In the genomic region with DNA sequence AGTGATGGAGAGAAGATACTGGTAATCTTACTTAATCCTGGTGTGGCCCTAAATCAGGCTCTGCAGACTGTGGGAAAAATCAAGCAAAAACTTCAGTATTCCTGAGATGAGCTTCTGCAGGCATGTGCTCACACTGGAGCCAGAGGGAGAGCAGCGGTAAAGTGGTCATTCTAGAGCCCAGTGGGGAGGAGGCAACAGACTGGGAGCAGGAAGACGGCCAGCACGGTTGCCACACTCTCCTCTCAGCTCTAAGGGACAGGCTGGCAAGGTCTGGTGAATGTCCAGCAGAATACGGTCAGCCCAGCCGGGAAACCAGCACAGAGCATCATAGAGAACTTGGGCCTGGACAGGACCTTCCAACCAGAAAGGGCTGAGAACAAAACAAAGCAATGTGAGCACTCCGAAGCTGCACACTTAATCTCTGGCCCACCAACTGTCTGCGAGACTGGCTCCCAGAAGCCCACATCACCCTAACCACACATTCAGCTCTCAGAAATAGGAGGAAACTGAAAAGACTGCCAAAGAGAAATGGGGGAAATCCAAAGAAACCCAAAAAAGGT, we compare ENCODE assay signal across 33 cellular contexts. TPM values are rescaled to one million over a fixed set of nuclear protein-coding genes. Genes with fewer than 3 reads are reported as not detected.
A peak's percentile ranks its signal among the peaks of the same experiment; 100 is the strongest.
DNase-seq lines count a peak whose midpoint lies in the region; ATAC-seq and TF ChIP-seq lines count a peak whose summit lies in the region.
"Had no signal": no experiment of that assay in that cellular context is flagged by ENCODE, and none has a peak within 500 bp of the region (broad histone marks: within the 10 kb centered on the region; RNA-seq: fewer than 3 reads in every experiment).

No MANE protein-coding gene starts in this region.

- H3K36me3 Mint-ChIP-seq in T-helper 2 cell treated with Interferon-gamma antibody and Interleukin-4, amounts not matched to agents 5 μg/mL and 100 μg/mL, for 36 hours (ENCODE audit: low read depth) = no peaks in the 10 kb centered on the region
- peaks cover 3% of the 10 kb centered on the region for H3K36me3 Mint-ChIP-seq in effector memory CD8-positive, alpha-beta T cell (ENCODE audit: insufficient read depth)

- H3K4ac ChIP-seq in mesenchymal stem cell (ENCODE audit: low read depth in 1 of 2, low read length in 2 of 2) = no peak overlapping the region

- H3K9me3 ChIP-seq in KOPT-K1 (ENCODE audit: insufficient read depth, low read length, poor library complexity, severe bottlenecking) = no peaks in the 10 kb centered on the region
- H3K9me3 ChIP-seq in mesenchymal stem cell (ENCODE audit: control insufficient read depth, low read length) = no peaks in the 10 kb centered on the region
- H3K9me3 ChIP-seq in skeletal muscle satellite cell (replicated peaks; ENCODE audit: low read length) = no peaks in the 10 kb centered on the region
- H3K9me3 ChIP-seq: left lung, SK-N-SH, testis had no signal

- H2AK5ac ChIP-seq in mesenchymal stem cell (ENCODE audit: low read length, severe bottlenecking) = peak overlapping the region; percentile 17

- ATAC-seq in GM19328 (IDR thresholded peaks at IDR 0.05; ENCODE audit: unreplicated experiment) (no peak), GM18907 (IDR thresholded peaks at IDR 0.05; ENCODE audit: unreplicated experiment) (no peak)
- ATAC-seq in effector memory CD8-positive, alpha-beta T cell (replicated peaks) = no peak
- ATAC-seq: activated CD8-positive, alpha-beta memory T cell treated with anti-CD3 and anti-CD28 coated beads, Interleukin-2, amount 10 ng/mL, durations not matched to agents 7 days and 5 days; K562; left lung had no signal

- H2AFZ ChIP-seq in mesenchymal stem cell (ENCODE audit: low read depth, low read length) = no peak overlapping the region
- H2AFZ ChIP-seq: hepatocyte, neural progenitor cell had no signal

- H2BK12ac ChIP-seq in mesenchymal stem cell (ENCODE audit: low read length in 2 of 2) = no peak overlapping the region

- H3K4me2 ChIP-seq in mesenchymal stem cell (ENCODE audit: low read length, poor library complexity, severe bottlenecking) = no peak overlapping the region
- H3K4me2 ChIP-seq in skeletal muscle satellite cell (ENCODE audit: low read length) = peak overlapping the region; percentile 16
- H3K4me2 ChIP-seq: hepatocyte, neural progenitor cell, SK-N-SH, smooth muscle cell had no signal

- peaks cover 31% of the 10 kb centered on the region for H3K79me1 ChIP-seq in mesenchymal stem cell (replicated peaks; ENCODE audit: low read length, poor library complexity, severe bottlenecking)

- no peak for TF ChIP-seq CTCF in fibroblast of the aortic adventitia (IDR thresholded peaks at IDR 0.05; ENCODE audit: insufficient read depth, low read length)

- no peak overlapping the region for H3K4me3 Mint-ChIP-seq in T-helper 2 cell treated with Interferon-gamma antibody and Interleukin-4, amounts not matched to agents 5 μg/mL and 100 μg/mL, for 36 hours
- no peak overlapping the region for H3K4me3 Mint-ChIP-seq in effector memory CD8-positive, alpha-beta T cell
- H3K4me3 Mint-ChIP-seq: activated CD8-positive, alpha-beta memory T cell treated with anti-CD3 and anti-CD28 coated beads, Interleukin-2, amount 10 ng/mL, durations not matched to agents 7 days and 5 days; activated naive CD4-positive, alpha-beta T cell treated with anti-CD3 and anti-CD28 coated beads, Interleukin-2, amount 10 ng/mL, durations not matched to agents 7 days and 5 days; activated T-helper 1 cell treated with anti-CD3 and anti-CD28 coated beads, Interleukin-12 subunit alpha, Interleukin-12 subunit beta, Interleukin-2, Interleukin-4 antibody, amounts not matched to agents 30 ng/mL and 10 ng/mL and 1 ng/mL, durations not matched to agents 14 hours and 24 hours and 36 hours; CD4-positive, alpha-beta T cell; neural progenitor cell had no signal

- no peak overlapping the region for H3K27ac Mint-ChIP-seq in T-helper 2 cell treated with Interferon-gamma antibody and Interleukin-4, amounts not matched to agents 5 μg/mL and 100 μg/mL, for 36 hours
- H3K27ac Mint-ChIP-seq in effector memory CD8-positive, alpha-beta T cell = no peak overlapping the region
- H3K27ac Mint-ChIP-seq: activated CD8-positive, alpha-beta memory T cell treated with anti-CD3 and anti-CD28 coated beads, Interleukin-2, amount 10 ng/mL, durations not matched to agents 7 days and 5 days; activated naive CD4-positive, alpha-beta T cell treated with anti-CD3 and anti-CD28 coated beads, Interleukin-2, amount 10 ng/mL, durations not matched to agents 7 days and 5 days; activated T-helper 1 cell treated with anti-CD3 and anti-CD28 coated beads, Interleukin-12 subunit alpha, Interleukin-12 subunit beta, Interleukin-2, Interleukin-4 antibody, amounts not matched to agents 30 ng/mL and 10 ng/mL and 1 ng/mL, durations not matched to agents 14 hours and 24 hours and 36 hours; CD4-positive, alpha-beta T cell; neural progenitor cell; progenitor cell of endocrine pancreas had no signal

- H3K27me3 ChIP-seq in mesenchymal stem cell (ENCODE audit: control insufficient read depth in 1 of 2, insufficient read depth in 1 of 2, low read length in 2 of 2) (no peaks in the 10 kb centered on the region), skeletal muscle satellite cell (ENCODE audit: control insufficient read depth, insufficient read depth, low read length) (no peaks in the 10 kb centered on the region)
- H3K27me3 ChIP-seq: cardiac muscle cell, dorsolateral prefrontal cortex, hepatocyte, left lung, neural progenitor cell, testis had no signal

- no peak overlapping the region for H3K14ac ChIP-seq in mesenchymal stem cell (ENCODE audit: low read length in 2 of 2)

- H4K8ac ChIP-seq in mesenchymal stem cell (ENCODE audit: low read length) = no peak overlapping the region

- H3K4me1 Mint-ChIP-seq in T-helper 2 cell treated with Interferon-gamma antibody and Interleukin-4, amounts not matched to agents 5 μg/mL and 100 μg/mL, for 36 hours (ENCODE audit: low read depth) = no peaks in the 10 kb centered on the region
- H3K4me1 Mint-ChIP-seq in effector memory CD8-positive, alpha-beta T cell (ENCODE audit: low read depth in 2 of 2) = peaks cover 25 to 38% of the 10 kb centered on the region in 2 donors
- H3K4me1 Mint-ChIP-seq: activated CD8-positive, alpha-beta memory T cell treated with anti-CD3 and anti-CD28 coated beads, Interleukin-2, amount 10 ng/mL, durations not matched to agents 7 days and 5 days; activated naive CD4-positive, alpha-beta T cell treated with anti-CD3 and anti-CD28 coated beads, Interleukin-2, amount 10 ng/mL, durations not matched to agents 7 days and 5 days had no signal

- 89% methylated on average over 5 of the region's 7 CpGs for WGBS in mesenchymal stem cell

- no peak overlapping the region for H3K18ac ChIP-seq in mesenchymal stem cell (ENCODE audit: low read depth in 1 of 2, low read length in 2 of 2)

- no peak overlapping the region for H3K4me3 ChIP-seq in fibroblast of the aortic adventitia (ENCODE audit: low read depth, low read length)
- H3K4me3 ChIP-seq in mesenchymal stem cell (ENCODE audit: insufficient read depth in 1 of 2, low read depth in 1 of 2, low read length in 2 of 2) = no peak overlapping the region
- no peak overlapping the region for H3K4me3 ChIP-seq in skeletal muscle satellite cell (ENCODE audit: low read length)
- H3K4me3 ChIP-seq: cardiac muscle cell, dorsolateral prefrontal cortex, hepatocyte, K562, left lung, neural progenitor cell, smooth muscle cell, testis had no signal

- H2BK120ac ChIP-seq in mesenchymal stem cell (ENCODE audit: low read depth, low read length) = no peak overlapping the region

- DNase-seq in fibroblast of the aortic adventitia (ENCODE audit: low read depth) = peak; percentile 59
- no peak for DNase-seq in mesenchymal stem cell
- DNase-seq in T-helper 2 cell treated with Interferon-gamma antibody and Interleukin-4, amounts not matched to agents 5 μg/mL and 100 μg/mL, for 36 hours (ENCODE audit: low spot score) = no peak
- no peak for DNase-seq in effector memory CD8-positive, alpha-beta T cell
- DNase-seq: activated CD4-positive, alpha-beta T cell treated with anti-CD3 and anti-CD28 coated beads, Interleukin-2, amount 50 U/mL, for 1 hour; activated CD8-positive, alpha-beta memory T cell treated with anti-CD3 and anti-CD28 coated beads, Interleukin-2, amount 10 ng/mL, durations not matched to agents 7 days and 5 days; activated naive CD4-positive, alpha-beta T cell treated with anti-CD3 and anti-CD28 coated beads, Interleukin-2, amount 10 ng/mL, durations not matched to agents 7 days and 5 days; CD4-positive, alpha-beta T cell; foreskin fibroblast; left lung; MM.1S; NCI-H1417; NCI-H2081; NCI-H226; NCI-H774; SK-N-SH; stimulated activated CD4-positive, alpha-beta T cell treated with anti-CD3 and anti-CD28 coated beads, Interleukin-2, amount 100 ng/mL, for 24 hours; T-helper 2 cell; testis had no signal

- H3K36me3 ChIP-seq in KOPT-K1 (ENCODE audit: insufficient read depth, low read length) (no peaks in the 10 kb centered on the region), mesenchymal stem cell (ENCODE audit: control insufficient read depth in 1 of 2, insufficient read depth in 2 of 2, low read depth in 1 of 2, low read length in 2 of 2) (no peaks in the 10 kb centered on the region), skeletal muscle satellite cell (ENCODE audit: insufficient read depth, low read length) (no peaks in the 10 kb centered on the region)
- H3K36me3 ChIP-seq: cardiac muscle cell, left lung, neural progenitor cell had no signal

- H3K9ac ChIP-seq in mesenchymal stem cell (ENCODE audit: low read length) (peak overlapping the region; percentile 40), skeletal muscle satellite cell (ENCODE audit: low read depth, low read length) (peak overlapping the region; percentile 26)
- H3K9ac ChIP-seq: neural progenitor cell, SK-N-SH had no signal

- no peak overlapping the region for H4K91ac ChIP-seq in mesenchymal stem cell (ENCODE audit: low read length)

- H3K4me1 ChIP-seq in mesenchymal stem cell (ENCODE audit: control insufficient read depth, insufficient read depth, low read depth, low read length) = peaks cover 9% of the 10 kb centered on the region
- peaks cover 37% of the 10 kb centered on the region for H3K4me1 ChIP-seq in skeletal muscle satellite cell (ENCODE audit: control insufficient read depth, insufficient read depth, low read length)
- H3K4me1 ChIP-seq: left lung, testis had no signal

- H3K27me3 Mint-ChIP-seq in T-helper 2 cell treated with Interferon-gamma antibody and Interleukin-4, amounts not matched to agents 5 μg/mL and 100 μg/mL, for 36 hours (ENCODE audit: low read depth) = no peaks in the 10 kb centered on the region
- H3K27me3 Mint-ChIP-seq in effector memory CD8-positive, alpha-beta T cell = no peaks in the 10 kb centered on the region
- H3K27me3 Mint-ChIP-seq: activated CD8-positive, alpha-beta memory T cell treated with anti-CD3 and anti-CD28 coated beads, Interleukin-2, amount 10 ng/mL, durations not matched to agents 7 days and 5 days; activated naive CD4-positive, alpha-beta T cell treated with anti-CD3 and anti-CD28 coated beads, Interleukin-2, amount 10 ng/mL, durations not matched to agents 7 days and 5 days; CD4-positive, alpha-beta T cell; progenitor cell of endocrine pancreas had no signal

- no peak overlapping the region for H2BK5ac ChIP-seq in mesenchymal stem cell (ENCODE audit: low read depth, low read length, poor library complexity, severe bottlenecking)

- no peak overlapping the region for H3K23ac ChIP-seq in mesenchymal stem cell (ENCODE audit: low read length in 2 of 2)

- H3K27ac ChIP-seq in KOPT-K1 (ENCODE audit: low read depth, low read length, poor library complexity, severe bottlenecking) (peak overlapping the region; percentile 47), mesenchymal stem cell (ENCODE audit: low read length, poor library complexity, severe bottlenecking) (no peak overlapping the region)
- H3K27ac ChIP-seq: cardiac muscle cell, hepatocyte, left lung, neural progenitor cell, RWPE1, testis, VCaP had no signal

- no peaks in the 10 kb centered on the region for H3K9me3 Mint-ChIP-seq in T-helper 2 cell treated with Interferon-gamma antibody and Interleukin-4, amounts not matched to agents 5 μg/mL and 100 μg/mL, for 36 hours
- no peaks in the 10 kb centered on the region for H3K9me3 Mint-ChIP-seq in effector memory CD8-positive, alpha-beta T cell
- H3K9me3 Mint-ChIP-seq: activated naive CD4-positive, alpha-beta T cell treated with anti-CD3 and anti-CD28 coated beads, Interleukin-2, amount 10 ng/mL, durations not matched to agents 7 days and 5 days; activated T-helper 1 cell treated with anti-CD3 and anti-CD28 coated beads, Interleukin-12 subunit alpha, Interleukin-12 subunit beta, Interleukin-2, Interleukin-4 antibody, amounts not matched to agents 30 ng/mL and 10 ng/mL and 1 ng/mL, durations not matched to agents 14 hours and 24 hours and 36 hours; CD4-positive, alpha-beta T cell; neural progenitor cell had no signal

- H2BK15ac ChIP-seq in mesenchymal stem cell (ENCODE audit: low read depth, poor library complexity, severe bottlenecking) = no peak overlapping the region

RNA-seq across cellular contexts. Expression of gene MED27, which starts 30.3 kb away (rescaled TPM):
- total RNA-seq in fibroblast of the aortic adventitia (ENCODE audit: low replicate concordance) = 11.9 and 29.4 TPM in 2 replicates
- polyA plus RNA-seq in mesenchymal stem cell (2013, experiment 1 of 2) = 22.9 TPM
- 23.3 TPM for polyA plus RNA-seq in mesenchymal stem cell (2013, experiment 2 of 2)
- 26.1 and 32.3 TPM in 2 replicates for total RNA-seq in skeletal muscle satellite cell (2012; rRNA removed)
